11 cellular contexts compared by ENCODE assay signal in the genomic region with DNA sequence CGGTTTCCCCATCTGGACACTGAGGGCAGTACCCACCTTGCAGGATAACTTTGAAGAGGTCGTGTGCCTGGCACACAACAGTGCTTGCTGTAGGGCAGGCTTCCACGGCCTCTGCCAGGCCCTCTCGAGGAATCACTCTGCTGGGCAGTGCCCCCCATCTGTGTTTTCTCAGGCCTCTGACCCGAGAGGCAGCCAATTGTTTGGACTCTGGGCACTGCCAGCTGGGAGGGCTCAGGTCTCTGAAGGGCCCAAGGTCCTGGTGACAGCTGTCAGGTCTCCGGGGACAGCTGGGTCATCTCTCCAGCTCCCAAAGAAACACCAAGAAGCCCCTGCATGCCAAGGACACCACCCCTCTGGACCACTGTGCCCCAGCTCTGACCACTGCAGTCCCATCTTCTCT. TPM values are rescaled to one million over a fixed set of nuclear protein-coding genes. Genes with fewer than 3 reads are reported as not detected.
A peak's percentile ranks its signal among the peaks of the same experiment; 100 is the strongest.
DNase-seq lines count a peak whose midpoint lies in the region; ATAC-seq, FAIRE-seq and TF ChIP-seq lines count a peak whose summit lies in the region.
"Had no signal": no experiment of that assay in that cellular context is flagged by ENCODE, and none has a peak within 500 bp of the region (broad histone marks: within the 10 kb centered on the region; RNA-seq: fewer than 3 reads in every experiment).

No MANE protein-coding gene starts in this region.

- POLR2A ChIA-PET in PC-3 (lab: Charles Lee; ENCODE audit: unreplicated experiment), result no interaction called here

- no peaks in the 10 kb centered on the region for H3K9me2 ChIP-seq in PC-3 (replicated peaks; ENCODE audit: low read length)

- no peaks in the 10 kb centered on the region for H3K9me3 Mint-ChIP-seq in memory B cell
- H3K9me3 Mint-ChIP-seq: activated T-cell treated with anti-CD3 and anti-CD28 coated beads, Interleukin-2, amount 50 U/mL, for 4 hours; naive thymus-derived CD4-positive, alpha-beta T cell had no signal

- H3K4me1 Mint-ChIP-seq in memory B cell, result peaks cover 16% of the 10 kb centered on the region

- peaks cover 2% of the 10 kb centered on the region for H3K79me2 ChIP-seq in PC-3 (ENCODE audit: low read length)

- no peaks in the 10 kb centered on the region for H3K9me3 ChIP-seq in PC-3 (ENCODE audit: low read length)
- no peaks in the 10 kb centered on the region for H3K9me3 ChIP-seq in suprapubic skin

- WGBS in suprapubic skin, result 80% methylated on average over 4 of the region's 6 CpGs

- H3K9ac ChIP-seq in PC-3 (ENCODE audit: low read length), result no peak overlapping the region

- H3K36me3 Mint-ChIP-seq in memory B cell, result peaks cover 3% of the 10 kb centered on the region

- no peak overlapping the region for H2AFZ ChIP-seq in PC-3 (ENCODE audit: low read length)

- H3K4me1 ChIP-seq in PC-3 (ENCODE audit: insufficient read depth, low read length), result peaks cover 18% of the 10 kb centered on the region
- H3K4me1 ChIP-seq in suprapubic skin, result peaks cover 48% of the 10 kb centered on the region

- no peaks in the 10 kb centered on the region; the same call in 1 of the 2 replicates for H3K36me3 ChIP-seq in PC-3 (ENCODE audit: low read depth, low read length)
- H3K36me3 ChIP-seq in suprapubic skin, result no peaks in the 10 kb centered on the region

- CTCF ChIA-PET in PC-3 (lab: Charles Lee), result no interaction called here

- TF ChIP-seq EP300 in suprapubic skin (IDR thresholded peaks at IDR 0.05), result no peak

- no peaks in the 10 kb centered on the region for H3K27me3 Mint-ChIP-seq in memory B cell

- TF ChIP-seq CTCF in PC-3 (conservative IDR thresholded peaks at IDR 0.05; ENCODE audit: low read depth, low read length) (no peak), dorsolateral prefrontal cortex (IDR thresholded peaks at IDR 0.05 in 54 of 56, conservative IDR thresholded peaks at IDR 0.05 in 2 of 56; ENCODE audit: low read depth in 1 of 56, partially characterized antibody in 56 of 56) (no peak), suprapubic skin (IDR thresholded peaks at IDR 0.05) (no peak)

- peak overlapping the region; percentile 99; the same call in 1 of the 2 replicates for H3K4me2 ChIP-seq in PC-3 (ENCODE audit: low read length)

- H3K27me3 ChIP-seq in PC-3 (ENCODE audit: low read length), result no peaks in the 10 kb centered on the region
- no peaks in the 10 kb centered on the region for H3K27me3 ChIP-seq in dorsolateral prefrontal cortex
- H3K27me3 ChIP-seq in suprapubic skin, result no peaks in the 10 kb centered on the region

- intact Hi-C loops in PC-3 (cut with micrococcal nuclease) (no loop called here), dorsolateral prefrontal cortex (cut with DNase I) (no loop called here)

- H3K4me3 ChIP-seq in PC-3 (ENCODE audit: low read length) (peak overlapping the region; percentile 67; the same call in 1 of the 2 replicates), dorsolateral prefrontal cortex (peak overlapping the region in 2 of 59 donors; percentile 38 to 68), suprapubic skin (no peak overlapping the region)

- peaks cover 16% of the 10 kb centered on the region for H4K20me1 ChIP-seq in PC-3 (ENCODE audit: low read length)

- no TSS peak for BruUV-seq in PC-3 (replicated peaks; lab: Mats Ljungman, UMichigan)

- H3K4me3 Mint-ChIP-seq in memory B cell, result peak overlapping the region; percentile 67
- H3K4me3 Mint-ChIP-seq: activated T-cell treated with anti-CD3 and anti-CD28 coated beads, Interleukin-2, amount 50 U/mL, for 4 hours had no signal

- peaks cover 18% of the 10 kb centered on the region for H3F3A ChIP-seq in PC-3 (ENCODE audit: low read length, unreplicated experiment)

- ATAC-seq in PC-3 (no peak), memory B cell (ENCODE audit: low read depth) (no peak)
- no peak for ATAC-seq in activated CD4-positive, CD25-positive, alpha-beta regulatory T cell treated with anti-CD3 and anti-CD28 coated beads, Interleukin-2, amount 50 U/mL, for 24 hours
- ATAC-seq: activated T-cell treated with anti-CD3 and anti-CD28 coated beads, Interleukin-2, amount 50 U/mL, for 4 hours had no signal

- DNase-seq in PC-3 (no peak), dorsolateral prefrontal cortex (no peak), memory B cell (ENCODE audit: low spot score in 2 of 2) (no peak), suprapubic skin (ENCODE audit: low spot score in 2 of 2) (no peak), Ammon's horn (ENCODE audit: low spot score) (no peak), H54 (ENCODE audit: insufficient read length, low spot score) (no peak)
- DNase-seq: activated CD4-positive, CD25-positive, alpha-beta regulatory T cell treated with anti-CD3 and anti-CD28 coated beads, Interleukin-2, amount 50 U/mL, for 72 hours; activated T-cell treated with anti-CD3 and anti-CD28 coated beads, Interleukin-2, amount 50 U/mL, for 4 hours had no signal

- H3K27ac Mint-ChIP-seq in memory B cell, result no peak overlapping the region

- TF ChIP-seq POLR2A in suprapubic skin (IDR thresholded peaks at IDR 0.05) (no peak), H54 (IDR thresholded peaks at IDR 0.05; ENCODE audit: low read depth, low read length) (no peak)

- no peak overlapping the region for H3K27ac ChIP-seq in PC-3 (ENCODE audit: low read length)
- peak overlapping the region in 58 of 59 donors; percentile 38 to 94 (median 81) for H3K27ac ChIP-seq in dorsolateral prefrontal cortex
- peak overlapping the region; percentile 27 for H3K27ac ChIP-seq in suprapubic skin

- no peak for FAIRE-seq in H54 (lab: Jason Lieb, UNC)
- FAIRE-seq: H1 had no signal

RNA-seq across cellular contexts. Expression of a gene that starts 1.0 kb away (rescaled TPM):
- 4.6 and 5.6 TPM in 2 replicates for total RNA-seq in PC-3 (2014; rRNA removed)
- 10 to 100 TPM; 19.4 to 82.0 (median 54.8) TPM for total RNA-seq in dorsolateral prefrontal cortex
- 1 to 10 TPM in 3 of 4 donors, under 1 TPM in 1; 0.64 to 3.0 (median 1.4) TPM for total RNA-seq in suprapubic skin
- total RNA-seq: activated T-cell treated with anti-CD3 and anti-CD28 coated beads, Interleukin-2, amount 50 U/mL, for 4 hours had no signal

RNA-seq across cellular contexts. Expression of a gene that starts 8.2 kb away (rescaled TPM):
- total RNA-seq in PC-3 (2014; rRNA removed), result 44.9 and 50.7 TPM in 2 replicates
- 10 to 100 TPM; 26.2 to 67.2 (median 41.0) TPM for total RNA-seq in dorsolateral prefrontal cortex
- total RNA-seq in suprapubic skin, result 10 to 100 TPM; 53.4 to 74.7 (median 66.5) TPM

RNA-seq across cellular contexts. Expression of a gene that starts 11.7 kb away (rescaled TPM):
- total RNA-seq in PC-3 (2014; rRNA removed) (58.9 and 77.3 TPM in 2 replicates), dorsolateral prefrontal cortex (100 to 1,000 TPM; 194 to 567 (median 327) TPM), suprapubic skin (100 to 1,000 TPM; 209 to 446 (median 293) TPM)

RNA-seq across cellular contexts. Expression of a gene that starts 49.0 kb away (rescaled TPM):
- total RNA-seq in PC-3 (2014; rRNA removed) (1.6 and 1.7 TPM in 2 replicates), dorsolateral prefrontal cortex (100 to 1,000 TPM in 111 of 120 experiments, 10 to 100 TPM in 9; 50.8 to 265 (median 149) TPM), suprapubic skin (1 to 10 TPM in 1 of 4 donors, under 1 TPM in 3; 0.49 to 1.5 (median 0.78) TPM)

RNA-seq across cellular contexts. Expression of a gene that starts 57.9 kb away (rescaled TPM):
- total RNA-seq in PC-3 (2014; rRNA removed) (63.3 and 73.6 TPM in 2 replicates), dorsolateral prefrontal cortex (10 to 100 TPM; 36.3 to 86.0 (median 59.4) TPM), suprapubic skin (10 to 100 TPM; 52.3 to 69.5 (median 55.1) TPM)
